In the genomic region with DNA sequence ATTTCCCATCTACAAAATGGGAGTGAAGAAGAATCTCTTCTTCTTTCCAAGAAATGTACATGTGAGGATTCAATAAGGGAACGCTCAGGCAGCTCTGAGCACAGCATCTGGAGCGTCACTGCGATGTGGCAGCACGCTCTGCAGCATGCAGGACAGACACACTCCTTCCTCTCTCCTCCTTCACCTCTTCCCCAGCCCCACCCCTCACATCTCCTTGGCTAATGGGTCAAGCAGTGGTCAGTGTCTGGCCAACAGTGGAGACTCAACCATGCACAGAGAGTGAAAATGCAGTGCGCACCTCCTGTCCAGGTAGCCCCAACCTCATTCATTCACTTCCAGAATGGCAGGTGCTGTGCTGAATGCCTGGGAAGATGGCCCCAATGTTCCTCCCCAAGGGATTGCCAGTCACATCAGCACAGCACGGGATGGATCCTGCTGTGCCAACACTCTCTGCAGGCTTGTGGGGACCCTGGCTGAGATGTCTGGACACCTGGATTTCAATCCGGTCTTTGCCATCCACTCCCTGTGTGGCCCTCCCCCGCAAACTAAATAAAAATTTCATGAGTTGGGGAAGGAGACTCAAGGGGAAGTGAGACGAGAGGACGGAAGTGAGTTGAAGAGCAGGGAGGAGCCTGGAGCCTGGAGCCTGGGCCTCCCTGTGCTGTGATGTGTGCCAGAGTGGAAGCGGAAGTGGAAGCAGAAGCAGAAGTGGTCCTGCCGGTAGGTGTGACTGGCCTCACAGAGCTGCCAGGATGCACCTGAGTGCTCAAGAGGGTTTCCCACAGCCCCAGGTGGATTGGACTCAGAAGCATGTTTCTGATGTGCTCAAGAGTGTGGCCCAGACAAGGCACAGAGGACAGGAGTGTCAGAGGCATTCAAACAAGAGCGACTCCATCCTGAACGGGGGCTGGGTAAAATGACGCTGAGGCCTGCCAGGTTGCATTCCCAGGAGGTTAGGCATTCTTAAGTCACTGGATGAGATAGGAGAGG, we compare ENCODE assay signal across 9 cellular contexts.
DNase-seq lines count a peak whose midpoint lies in the region; ATAC-seq lines count a peak whose summit lies in the region.
"Had no signal": no experiment of that assay in that cellular context is flagged by ENCODE, and none has a peak within 500 bp of the region (broad histone marks: within the 10 kb centered on the region; RNA-seq: fewer than 3 reads in every experiment).

No MANE protein-coding gene starts in this region.

- no peak overlapping the region for H3K27ac Mint-ChIP-seq in activated naive CD4-positive, alpha-beta T cell treated with anti-CD3 and anti-CD28 coated beads, Interleukin-2, amount 10 ng/mL, durations not matched to agents 7 days and 5 days
- H3K27ac Mint-ChIP-seq: T-helper 1 cell treated with Interleukin-12 subunit alpha and Interleukin-12 subunit beta and Interleukin-4 antibody, amounts not matched to agents 30 μg/mL and 1 μg/mL, for 36 hours had no signal

- no peaks in the 10 kb centered on the region for H3K9me3 Mint-ChIP-seq in activated naive CD4-positive, alpha-beta T cell treated with anti-CD3 and anti-CD28 coated beads, Interleukin-2, amount 10 ng/mL, durations not matched to agents 7 days and 5 days
- H3K9me3 Mint-ChIP-seq: T-helper 1 cell treated with Interleukin-12 subunit alpha and Interleukin-12 subunit beta and Interleukin-4 antibody, amounts not matched to agents 30 μg/mL and 1 μg/mL, for 36 hours had no signal

- peak; percentile 70 for ATAC-seq in GM21528 (IDR thresholded peaks at IDR 0.05; ENCODE audit: low FRiP score, unreplicated experiment)
- ATAC-seq in Right ventricle myocardium superior (ENCODE audit: poor library complexity) = peak; percentile 63

- DNase-seq in D341Med (ENCODE audit: low spot score) (peak; percentile 6), MV-4-11 (lab: John Stamatoyannopoulos, UW) (peak; percentile 98), Right ventricle myocardium superior (no peak), NCI-H82 treated with DMSO at 0.1 percent for 48 hours (lab: John Stamatoyannopoulos, UW; ENCODE audit: unreplicated experiment) (no peak), HUDEP-2 (lab: John Stamatoyannopoulos, UW; ENCODE audit: unreplicated experiment in 76 of 76) (no peak), NCI-H187 (lab: John Stamatoyannopoulos, UW) (no peak)
- no peak for DNase-seq in activated naive CD4-positive, alpha-beta T cell treated with anti-CD3 and anti-CD28 coated beads, Interleukin-2, amount 10 ng/mL, durations not matched to agents 7 days and 5 days

- intact Hi-C loops in Right ventricle myocardium superior (cut with DNase I) = no loop called here

- CTCF ChIA-PET in activated naive CD4-positive, alpha-beta T cell treated with anti-CD3 and anti-CD28 coated beads, Interleukin-2, amount 10 ng/mL, durations not matched to agents 7 days and 5 days (lab: Charles Lee) = no interaction called here

- peaks cover 12% of the 10 kb centered on the region for H3K4me1 Mint-ChIP-seq in activated naive CD4-positive, alpha-beta T cell treated with anti-CD3 and anti-CD28 coated beads, Interleukin-2, amount 10 ng/mL, durations not matched to agents 7 days and 5 days

- H3K4me3 Mint-ChIP-seq in activated naive CD4-positive, alpha-beta T cell treated with anti-CD3 and anti-CD28 coated beads, Interleukin-2, amount 10 ng/mL, durations not matched to agents 7 days and 5 days = no peak overlapping the region
- H3K4me3 Mint-ChIP-seq: T-helper 1 cell treated with Interleukin-12 subunit alpha and Interleukin-12 subunit beta and Interleukin-4 antibody, amounts not matched to agents 30 μg/mL and 1 μg/mL, for 36 hours had no signal

- H3K36me3 Mint-ChIP-seq in activated naive CD4-positive, alpha-beta T cell treated with anti-CD3 and anti-CD28 coated beads, Interleukin-2, amount 10 ng/mL, durations not matched to agents 7 days and 5 days = no peaks in the 10 kb centered on the region

- peaks cover 61% of the 10 kb centered on the region for H3K27me3 Mint-ChIP-seq in activated naive CD4-positive, alpha-beta T cell treated with anti-CD3 and anti-CD28 coated beads, Interleukin-2, amount 10 ng/mL, durations not matched to agents 7 days and 5 days

Comparison
In these comparisons a context has a peak if more than half of its experiments do, and no peak if none do; other contexts are left out.
1. DNase-seq: peak in D341Med (single experiment) and MV-4-11 (single experiment); none in Right ventricle myocardium superior (single experiment), NCI-H82 treated with DMSO at 0.1 percent for 48 hours (single experiment), HUDEP-2 (0 of 76), NCI-H187 (0 of 2) and activated naive CD4-positive, alpha-beta T cell treated with anti-CD3 and anti-CD28 coated beads, Interleukin-2, amount 10 ng/mL, durations not matched to agents 7 days and 5 days (single experiment).